Comparison of ENCODE assay signal across 12 cellular contexts in genomic region chr1:209895709-209896108, GRCh38. TPM values are rescaled to one million over a fixed set of nuclear protein-coding genes. Genes with fewer than 3 reads are reported as not detected.
DNase-seq lines count a peak whose midpoint lies in the region; ATAC-seq and TF ChIP-seq lines count a peak whose summit lies in the region.
"Had no signal": no experiment of that assay in that cellular context is flagged by ENCODE, and none has a peak within 500 bp of the region (broad histone marks: within the 10 kb centered on the region; RNA-seq: fewer than 3 reads in every experiment).

No MANE protein-coding gene starts in this region.

- TF ChIP-seq CTCF in RWPE1 (conservative IDR thresholded peaks at IDR 0.05; ENCODE audit: low read depth) (no peak), epithelial cell of proximal tubule (conservative IDR thresholded peaks at IDR 0.05; ENCODE audit: low read depth, low read length) (no peak)

- H3K27me3 Mint-ChIP-seq in activated naive CD4-positive, alpha-beta T cell treated with anti-CD3 and anti-CD28 coated beads for 36 hours (ENCODE audit: low read depth) = peaks cover 4% of the 10 kb centered on the region

- no peak for ATAC-seq in GM18861 (IDR thresholded peaks at IDR 0.05; ENCODE audit: unreplicated experiment)

- H3K4me1 Mint-ChIP-seq in activated naive CD4-positive, alpha-beta T cell treated with anti-CD3 and anti-CD28 coated beads for 36 hours (ENCODE audit: low read depth) = peaks cover 3% of the 10 kb centered on the region

- intact Hi-C loops in activated naive CD4-positive, alpha-beta T cell treated with anti-CD3 and anti-CD28 coated beads for 36 hours (cut with micrococcal nuclease) = no loop called here

- CTCF ChIA-PET in activated naive CD4-positive, alpha-beta T cell treated with anti-CD3 and anti-CD28 coated beads for 36 hours (lab: Charles Lee) = no interaction called here
- CTCF ChIA-PET in RWPE1 (lab: Yijun Ruan, JAX) = interaction anchor here (1.4 kb wide), 1 partner anchor 28 kb away, joined by 5 read pairs; no protein-coding TSS in a partner anchor

- no peak overlapping the region for H3K4me3 ChIP-seq in epithelial cell of proximal tubule (ENCODE audit: low read depth, low read length)

- H3K4me3 Mint-ChIP-seq in activated naive CD4-positive, alpha-beta T cell treated with anti-CD3 and anti-CD28 coated beads for 36 hours = no peak overlapping the region

- H3K36me3 Mint-ChIP-seq in activated naive CD4-positive, alpha-beta T cell treated with anti-CD3 and anti-CD28 coated beads for 36 hours (ENCODE audit: low read depth) = no peaks in the 10 kb centered on the region

- POLR2A ChIA-PET in RWPE1 (lab: Yijun Ruan, JAX; ENCODE audit: low non-redundant PET) = no interaction called here

- DNase-seq in activated naive CD4-positive, alpha-beta T cell treated with Interleukin-2 at 50 U/mL for 16 hours = peak; percentile 25
- no peak for DNase-seq in activated naive CD4-positive, alpha-beta T cell treated with anti-CD3 and anti-CD28 coated beads for 36 hours
- DNase-seq in RWPE1 (ENCODE audit: low spot score) = peak; percentile 39
- peak; percentile 93 for DNase-seq in epithelial cell of proximal tubule (ENCODE audit: low read depth)
- peak; percentile 35 for DNase-seq in stimulated activated CD8-positive, alpha-beta memory T cell treated with anti-CD3 and anti-CD28 coated beads, Interleukin-4, amount 100 ng/mL, for 48 hours
- DNase-seq in NCI-H187 treated with DMSO at 0.1 percent for 48 hours (lab: John Stamatoyannopoulos, UW) = no peak
- no peak for DNase-seq in activated gamma-delta T cell treated with Interleukin-2 at 50 U/mL for 16 hours
- DNase-seq: GOT3, OCI-M1 had no signal

- no peak overlapping the region for H3K27ac Mint-ChIP-seq in activated naive CD4-positive, alpha-beta T cell treated with anti-CD3 and anti-CD28 coated beads for 36 hours

- no peaks in the 10 kb centered on the region for H3K9me3 Mint-ChIP-seq in activated naive CD4-positive, alpha-beta T cell treated with anti-CD3 and anti-CD28 coated beads for 36 hours

- H3K27ac ChIP-seq in RWPE1 = no peak overlapping the region
- H3K27ac ChIP-seq: KMS-11 had no signal

RNA-seq across cellular contexts. Expression of gene SYT14, which starts 42.3 kb away (rescaled TPM):
- total RNA-seq in activated naive CD4-positive, alpha-beta T cell treated with anti-CD3 and anti-CD28 coated beads for 36 hours = not detected
- 3.9 and 7.6 TPM in 2 replicates for total RNA-seq in epithelial cell of proximal tubule
- total RNA-seq: omental fat pad had no signal

Comparison
In these comparisons a context has a peak if more than half of its experiments do, and no peak if none do; other contexts are left out.
1. DNase-seq: peak in activated naive CD4-positive, alpha-beta T cell treated with Interleukin-2 at 50 U/mL for 16 hours (single experiment), RWPE1 (single experiment), epithelial cell of proximal tubule (single experiment) and stimulated activated CD8-positive, alpha-beta memory T cell treated with anti-CD3 and anti-CD28 coated beads, Interleukin-4, amount 100 ng/mL, for 48 hours (single experiment); none in activated naive CD4-positive, alpha-beta T cell treated with anti-CD3 and anti-CD28 coated beads for 36 hours (single experiment), NCI-H187 treated with DMSO at 0.1 percent for 48 hours (single experiment) and activated gamma-delta T cell treated with Interleukin-2 at 50 U/mL for 16 hours (single experiment).